ENCODE assay signal across 8 cellular contexts in genomic region chr13:73702419-73703071, GRCh38.
DNase-seq lines count a peak whose midpoint lies in the region; ATAC-seq and TF ChIP-seq lines count a peak whose summit lies in the region.

No MANE protein-coding gene starts in this region.

- H4K91ac ChIP-seq in neuronal stem cell (ENCODE audit: low read depth, low read length, poor library complexity), result no peak overlapping the region

- H3K27me3 ChIP-seq in stomach (no peaks in the 10 kb centered on the region), neuronal stem cell (ENCODE audit: control insufficient read depth in 3 of 3, insufficient read depth in 3 of 3, low read depth in 1 of 3, low read length in 3 of 3) (no peaks in the 10 kb centered on the region)

- peak in 1 of 2 donors; percentile 22 for DNase-seq in activated naive CD4-positive, alpha-beta T cell treated with anti-CD3 and anti-CD28 coated beads, Interleukin-2, amount 50 U/mL, for 72 hours (ENCODE audit: low spot score in 2 of 2)
- peak; percentile 44 for DNase-seq in stimulated activated CD4-positive, alpha-beta T cell treated with anti-CD3 and anti-CD28 coated beads, Interleukin-1b, Interleukin-23, amount 100 ng/mL, for 48 hours
- DNase-seq in NCI-H446 treated with DMSO at 0.1 percent for 48 hours (lab: John Stamatoyannopoulos, UW), result no peak
- no peak for DNase-seq in stomach
- DNase-seq in nephron progenitor cell, result no peak
- DNase-seq in neuronal stem cell (ENCODE audit: low spot score), result no peak

- no peak overlapping the region for H4K8ac ChIP-seq in neuronal stem cell (ENCODE audit: low read depth, low read length)

- H2BK12ac ChIP-seq in neuronal stem cell (ENCODE audit: low read length), result no peak overlapping the region

- no peak overlapping the region for H3K23ac ChIP-seq in neuronal stem cell (ENCODE audit: low read depth, low read length, poor library complexity)

- H3K9me3 ChIP-seq in stomach, result no peaks in the 10 kb centered on the region
- no peaks in the 10 kb centered on the region for H3K9me3 ChIP-seq in neuronal stem cell (replicated peaks in 1 of 2; ENCODE audit: control insufficient read depth in 2 of 2, insufficient read depth in 1 of 2, low read depth in 1 of 2, low read length in 2 of 2)

- no peaks in the 10 kb centered on the region for H3K27me3 Mint-ChIP-seq in nephron progenitor cell (ENCODE audit: low read depth, poor library complexity)

- TF ChIP-seq CTCF in stomach (IDR thresholded peaks at IDR 0.05), result no peak
- no peak for TF ChIP-seq CTCF in nephron progenitor cell (IDR thresholded peaks at IDR 0.05)

- intact Hi-C loops in stomach (cut with DNase I; ENCODE audit: low total_unique reads), result no loop called here

- H3K27ac ChIP-seq in stomach (peak overlapping the region in 1 of 5 donors; percentile 35), neuronal stem cell (replicated peaks; ENCODE audit: low read length) (no peak overlapping the region)

- H3K36me3 ChIP-seq in stomach, result no peaks in the 10 kb centered on the region
- H3K36me3 ChIP-seq in neuronal stem cell (replicated peaks in 1 of 2; ENCODE audit: control insufficient read depth in 2 of 2, insufficient read depth in 2 of 2, low read length in 2 of 2), result peaks cover 0 to 38% of the 10 kb centered on the region in 2 donors

- no peak overlapping the region for H3K14ac ChIP-seq in neuronal stem cell (ENCODE audit: low read length)

- H3K18ac ChIP-seq in neuronal stem cell (ENCODE audit: low read length), result no peak overlapping the region

- no peak for TF ChIP-seq POLR2A in stomach (IDR thresholded peaks at IDR 0.05)

- TF ChIP-seq EP300 in stomach (IDR thresholded peaks at IDR 0.05), result no peak

- H2BK5ac ChIP-seq in neuronal stem cell (ENCODE audit: low read length), result no peak overlapping the region

- no peak overlapping the region for H3K4me3 ChIP-seq in stomach
- H3K4me3 ChIP-seq in neuronal stem cell (ENCODE audit: low read length in 2 of 2), result no peak overlapping the region

- H2BK15ac ChIP-seq in neuronal stem cell (ENCODE audit: low read length), result no peak overlapping the region

- H3K4ac ChIP-seq in neuronal stem cell (ENCODE audit: low read length), result no peak overlapping the region

- 49 to 70% (median 54%) methylated on average over 8 of the region's 8 CpGs for WGBS in stomach, 5 donors
- WGBS in neuronal stem cell (ENCODE audit: extremely low coverage in 2 of 2, insufficient read length in 2 of 2, insufficient replicate concordance in 1 of 2), 2 donors, result no CpG with 5 or more reads among the region's 8 CpGs

- H2BK120ac ChIP-seq in neuronal stem cell (ENCODE audit: low read depth, low read length), result no peak overlapping the region

- peak overlapping the region; percentile 1 to 73 for H3K27ac Mint-ChIP-seq in activated naive CD4-positive, alpha-beta T cell treated with anti-CD3 and anti-CD28 coated beads, Interleukin-2, amount 50 U/mL, for 72 hours
- H3K27ac Mint-ChIP-seq in nephron progenitor cell, result no peak overlapping the region

- peaks cover 0 to 5% of the 10 kb centered on the region in 2 donors for H3K36me3 Mint-ChIP-seq in activated naive CD4-positive, alpha-beta T cell treated with anti-CD3 and anti-CD28 coated beads, Interleukin-2, amount 50 U/mL, for 72 hours
- peaks cover 16% of the 10 kb centered on the region for H3K36me3 Mint-ChIP-seq in nephron progenitor cell (ENCODE audit: low read depth)

- no peaks in the 10 kb centered on the region for H3K79me1 ChIP-seq in neuronal stem cell (ENCODE audit: low read depth, low read length)

- H3K4me1 Mint-ChIP-seq in nephron progenitor cell, result no peaks in the 10 kb centered on the region

- H2AK5ac ChIP-seq in neuronal stem cell (ENCODE audit: low read depth, low read length), result no peak overlapping the region

- no peak overlapping the region for H3K4me2 ChIP-seq in neuronal stem cell (ENCODE audit: insufficient read depth, low read length, poor library complexity, severe bottlenecking)

- H3K9me3 Mint-ChIP-seq in activated naive CD4-positive, alpha-beta T cell treated with anti-CD3 and anti-CD28 coated beads, Interleukin-2, amount 50 U/mL, for 72 hours, result peaks cover 0 to 3% of the 10 kb centered on the region in 2 donors
- no peaks in the 10 kb centered on the region for H3K9me3 Mint-ChIP-seq in nephron progenitor cell

- no peak overlapping the region for H3K4me3 Mint-ChIP-seq in nephron progenitor cell

- peaks cover 0 to 5% (median 0%) of the 10 kb centered on the region in 4 donors for H3K4me1 ChIP-seq in stomach
- peaks cover 0 to 4% of the 10 kb centered on the region in 2 donors for H3K4me1 ChIP-seq in neuronal stem cell (ENCODE audit: control insufficient read depth in 2 of 2, insufficient read depth in 1 of 2, low read depth in 1 of 2, low read length in 2 of 2)

- no peak overlapping the region for H2AFZ ChIP-seq in neuronal stem cell (ENCODE audit: low read length)

- peak; percentile 94 for ATAC-seq in GM21360 (IDR thresholded peaks at IDR 0.05; ENCODE audit: unreplicated experiment)
- peak; percentile 83 for ATAC-seq in HG03469 (IDR thresholded peaks at IDR 0.05; ENCODE audit: unreplicated experiment)
- ATAC-seq in activated naive CD4-positive, alpha-beta T cell treated with anti-CD3 and anti-CD28 coated beads, Interleukin-2, amount 50 U/mL, for 72 hours, result peak; percentile 96

- H3K9ac ChIP-seq in neuronal stem cell (ENCODE audit: low read depth, low read length, poor library complexity), result no peak overlapping the region
